ENCODE assay signal across 8 cellular contexts in the genomic region with DNA sequence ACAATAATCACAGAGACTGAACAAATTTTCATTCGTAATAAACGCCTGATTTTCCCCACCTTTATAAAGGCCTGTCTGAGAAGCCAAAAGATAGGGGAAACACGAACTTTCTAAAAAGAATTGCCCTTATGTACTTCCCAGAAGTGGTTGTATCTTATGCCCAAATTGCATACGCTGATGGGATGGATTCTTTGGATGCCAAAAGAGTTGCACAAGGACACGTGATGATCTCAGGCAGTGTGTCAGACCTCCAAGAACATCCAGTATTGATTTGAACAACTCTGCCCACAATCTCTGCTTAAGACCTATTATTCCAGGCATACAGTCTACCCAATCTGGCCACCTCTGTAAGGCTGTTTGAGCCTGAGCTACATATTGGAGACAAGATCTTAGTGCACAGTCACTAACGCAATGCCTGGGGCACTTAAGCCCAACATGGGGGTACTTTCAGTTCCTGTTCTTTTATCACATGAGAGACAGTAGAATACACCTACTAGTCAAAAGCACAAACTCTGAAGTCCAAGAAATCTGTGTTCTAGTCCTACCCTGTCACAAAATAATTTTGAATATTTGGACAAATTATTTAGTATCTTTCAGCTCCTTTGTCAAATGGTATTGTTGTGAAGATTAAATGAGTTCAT. TPM values are rescaled to one million over a fixed set of nuclear protein-coding genes. Genes with fewer than 3 reads are reported as not detected.
DNase-seq lines count a peak whose midpoint lies in the region; ATAC-seq and TF ChIP-seq lines count a peak whose summit lies in the region.

No MANE protein-coding gene starts in this region.

- ATAC-seq in GM21381 (IDR thresholded peaks at IDR 0.05; ENCODE audit: unreplicated experiment) (peak; percentile 41), HG03521 (IDR thresholded peaks at IDR 0.05; ENCODE audit: unreplicated experiment) (peak; percentile 55), HG03457 (IDR thresholded peaks at IDR 0.05; ENCODE audit: unreplicated experiment) (no peak)

- H3K36me3 ChIP-seq in transverse colon (no peaks in the 10 kb centered on the region), adrenal gland (replicated peaks in 1 of 2) (no peaks in the 10 kb centered on the region)

- intact Hi-C loops in transverse colon (cut with DNase I; ENCODE audit: low total_unique reads) (loop anchor here (5.0 kb wide), 1 partner anchor 95 kb away; a partner anchor contains a TSS), adrenal gland (cut with DNase I) (loop anchor here in 1 of 2 donors (5.0 kb wide), 1 partner anchor 90 kb away; no protein-coding TSS in a partner anchor)

- no peak for TF ChIP-seq POLR2A in transverse colon (IDR thresholded peaks at IDR 0.05)
- no peak for TF ChIP-seq POLR2A in adrenal gland (IDR thresholded peaks at IDR 0.05)

- TF ChIP-seq EP300 in transverse colon (IDR thresholded peaks at IDR 0.05; ENCODE audit: low read depth) = no peak

- H3K27ac ChIP-seq in transverse colon (no peak overlapping the region), adrenal gland (no peak overlapping the region)

- no peak overlapping the region for H3K4me3 ChIP-seq in choroid plexus epithelial cell (ENCODE audit: low read depth, low read length)
- H3K4me3 ChIP-seq in transverse colon = no peak overlapping the region
- H3K4me3 ChIP-seq in adrenal gland = no peak overlapping the region

- TF ChIP-seq CTCF in choroid plexus epithelial cell (conservative IDR thresholded peaks at IDR 0.05; ENCODE audit: low read depth, low read length) = no peak
- no peak for TF ChIP-seq CTCF in transverse colon (IDR thresholded peaks at IDR 0.05)
- TF ChIP-seq CTCF in adrenal gland (IDR thresholded peaks at IDR 0.05) = no peak

- DNase-seq in AG08396 (ENCODE audit: low spot score) (peak; percentile 73), choroid plexus epithelial cell (ENCODE audit: low read depth) (peak; percentile 84), transverse colon (no peak), adrenal gland (no peak), NCI-H2227 treated with DMSO at 0.1 percent for 48 hours (lab: John Stamatoyannopoulos, UW) (no peak)

- peaks cover 16% of the 10 kb centered on the region for H3K27me3 ChIP-seq in transverse colon
- H3K27me3 ChIP-seq in adrenal gland = no peaks in the 10 kb centered on the region

- WGBS in transverse colon (ENCODE audit: low coverage in 1 of 2), 2 donors = 58 to 69% methylated on average over 4 to 6 of the region's 6 CpGs
- WGBS in adrenal gland, 4 donors = 28 to 37% (median 32%) methylated on average over 6 of the region's 6 CpGs

- H3K4me1 ChIP-seq in transverse colon (peaks cover 5 to 20% (median 7%) of the 10 kb centered on the region in 4 donors), adrenal gland (replicated peaks in 1 of 2) (no peaks in the 10 kb centered on the region)

- H3K9me3 ChIP-seq in transverse colon (no peaks in the 10 kb centered on the region), adrenal gland (replicated peaks in 1 of 3) (no peaks in the 10 kb centered on the region)

- in situ Hi-C loops in transverse colon (cut with MboI; ENCODE audit: low pct_ligation_motif_present in 1 of 4, low pct_unique_long_range_greater_than_20kb in 1 of 4, low sequenced_read_pairs in 3 of 4) = loop anchor here in 3 of 4 donors (5.0 to 25.0 kb wide), 3 partner anchors 93 to 195 kb away; a partner anchor contains a TSS

RNA-seq across cellular contexts. Expression of a gene that starts 38.9 kb away (rescaled TPM):
- total RNA-seq in transverse colon = not detected
- total RNA-seq in adrenal gland = not detected
- not detected for polyA plus RNA-seq in adrenal gland

RNA-seq across cellular contexts. Expression of a gene that starts 49.3 kb away (rescaled TPM):
- total RNA-seq in transverse colon (not detected), adrenal gland (not detected)
- polyA plus RNA-seq in adrenal gland = not detected

Comparison
In these comparisons a context has a peak if more than half of its experiments do, and no peak if none do; other contexts are left out.
1. DNase-seq: peak in AG08396 (single experiment) and choroid plexus epithelial cell (single experiment); none in transverse colon (single experiment), adrenal gland (0 of 7) and NCI-H2227 treated with DMSO at 0.1 percent for 48 hours (single experiment).